In the genomic region with DNA sequence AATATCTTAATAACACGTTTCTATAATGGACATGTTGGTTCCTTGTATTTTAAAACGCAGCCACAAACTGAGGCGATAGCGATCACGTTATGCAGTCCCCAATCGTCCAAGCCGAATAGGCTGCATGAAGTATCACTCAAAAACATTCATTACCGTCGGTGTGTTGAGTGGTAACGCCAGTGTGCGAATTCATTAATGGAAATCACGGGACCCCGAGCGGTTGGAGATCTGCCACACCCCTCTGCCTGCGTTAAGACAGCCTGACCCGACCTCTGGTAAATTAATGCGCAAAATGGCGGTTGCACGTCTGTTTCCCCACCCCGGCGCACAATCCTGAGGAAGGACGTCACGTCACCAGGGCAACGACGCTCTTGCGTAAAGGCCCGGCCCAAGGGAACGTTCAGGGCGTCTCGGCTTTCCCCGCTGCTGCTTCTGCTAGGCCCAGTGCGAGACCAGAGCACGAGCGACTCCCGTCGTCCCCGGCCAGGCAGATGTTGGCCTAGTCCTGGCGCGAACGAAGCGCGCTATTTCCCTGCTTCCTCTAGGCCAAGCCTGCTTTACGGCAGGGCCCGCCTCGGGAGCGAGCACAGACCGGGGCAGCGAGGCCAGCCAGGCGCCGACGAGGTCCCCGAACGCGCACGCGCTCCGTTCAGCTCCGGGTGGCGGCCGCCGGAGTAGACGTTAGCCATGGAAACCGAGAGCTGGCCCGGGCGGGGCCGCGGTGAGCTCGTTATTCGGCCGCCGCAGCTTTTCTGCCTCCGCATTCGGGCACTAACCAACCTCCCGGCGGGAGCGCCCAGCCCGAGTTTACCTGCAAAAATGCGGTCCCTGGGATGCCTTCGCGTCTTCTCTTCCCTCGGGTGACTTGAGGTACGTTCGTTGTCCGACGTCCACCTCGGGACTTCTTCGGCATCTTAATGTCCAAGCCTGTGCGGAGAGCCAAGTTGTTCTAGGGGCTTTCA, we compare ENCODE assay signal across 8 cellular contexts. TPM values are rescaled to one million over a fixed set of nuclear protein-coding genes. Genes with fewer than 3 reads are reported as not detected.
DNase-seq lines count a peak whose midpoint lies in the region; ATAC-seq and TF ChIP-seq lines count a peak whose summit lies in the region.

Gene PCNX4, plus strand, starts transcription at position 374 of the 962 bp plus-strand sequence. CDS start 15,716 bp downstream, outside the sequence.

- H3K4me1 Mint-ChIP-seq in activated B cell treated with CpG ODN at 0.5 μM for 24 hours, result peaks cover 37% of the 10 kb centered on the region
- peaks cover 48 to 56% of the 10 kb centered on the region in 2 donors for H3K4me1 Mint-ChIP-seq in immature natural killer cell

- peak within 1 kb of the TSS; percentile 92 for H3K4me3 Mint-ChIP-seq in activated B cell treated with CpG ODN at 0.5 μM for 24 hours
- H3K4me3 Mint-ChIP-seq in immature natural killer cell, result peak within 1 kb of the TSS; percentile 89 to 96 (median 91)

- CTCF ChIA-PET in AG04449 (lab: Yijun Ruan, JAX) (interaction anchor here (0.6 to 3.4 kb wide), 2 partner anchors 9 to 92 kb away, joined by 3 to 11 read pairs; no protein-coding TSS in a partner anchor), activated B cell treated with CpG ODN at 0.5 μM for 24 hours (lab: Charles Lee) (interaction anchor here (1.5 to 1.6 kb wide), 2 partner anchors 73 to 90 kb away, joined by 4 to 5 read pairs; partner anchors contain the start of gene DHRS7)

- peaks cover 10% of the 10 kb centered on the region for H3K36me3 Mint-ChIP-seq in activated B cell treated with CpG ODN at 0.5 μM for 24 hours (ENCODE audit: low read depth)
- H3K36me3 Mint-ChIP-seq in immature natural killer cell, result no peaks in the 10 kb centered on the region

- H3K9me3 Mint-ChIP-seq in activated B cell treated with CpG ODN at 0.5 μM for 24 hours (no peaks in the 10 kb centered on the region), immature natural killer cell (no peaks in the 10 kb centered on the region)

- no peak for TF ChIP-seq CTCF in AG04449 (IDR thresholded peaks at IDR 0.05; ENCODE audit: insufficient read depth, low read length, missing control alignments)
- no peak for TF ChIP-seq CTCF in activated B cell treated with CpG ODN at 0.5 μM for 24 hours (IDR thresholded peaks at IDR 0.05)

- H3K4me3 ChIP-seq in AG04449 (ENCODE audit: low read depth, low read length), result peak within 1 kb of the TSS; percentile 92

- peak; percentile 97 for ATAC-seq in GM18907 (IDR thresholded peaks at IDR 0.05; ENCODE audit: unreplicated experiment)
- peak; percentile 97 for ATAC-seq in HG03159 (IDR thresholded peaks at IDR 0.05; ENCODE audit: unreplicated experiment)
- ATAC-seq in activated B cell treated with CpG ODN at 0.5 μM for 24 hours (ENCODE audit: low read depth), result peak; percentile 91

- peak within 1 kb of the TSS; percentile 99 for H3K27ac ChIP-seq in caudate nucleus (ENCODE audit: low read depth, low read length)

- DNase-seq in AG04449 (ENCODE audit: low read depth, low spot score) (peak; percentile 90), NCI-H345 (lab: John Stamatoyannopoulos, UW) (peak; percentile 99), activated B cell treated with CpG ODN at 0.5 μM for 24 hours (peak; percentile 88), caudate nucleus (lab: John Stamatoyannopoulos, UW) (peak; percentile 77 to 100 (median 95)), immature natural killer cell (peak; percentile 95), smooth muscle cell of the brain vasculature (ENCODE audit: low read depth, low spot score) (peak; percentile 97)

- H3K27me3 Mint-ChIP-seq in activated B cell treated with CpG ODN at 0.5 μM for 24 hours, result no peaks in the 10 kb centered on the region
- H3K27me3 Mint-ChIP-seq in immature natural killer cell (ENCODE audit: low read depth in 3 of 3), result peaks cover 5 to 19% (median 18%) of the 10 kb centered on the region in 3 donors

- POLR2A ChIA-PET in AG04449 (lab: Yijun Ruan, JAX) (interaction anchor here (1.0 to 1.5 kb wide), 3 partner anchors 24 to 74 kb away, joined by 4 to 5 read pairs (median 4); partner anchors contain the start of gene DHRS7), activated B cell treated with CpG ODN at 0.5 μM for 24 hours (lab: Charles Lee) (interaction anchor here (0.8 to 3.5 kb wide), 10 partner anchors 15 to 156 kb away, joined by 3 to 48 read pairs (median 6); partner anchors contain the start of genes DHRS7 and PPM1A)

- H3K27ac Mint-ChIP-seq in activated B cell treated with CpG ODN at 0.5 μM for 24 hours (peak within 1 kb of the TSS; percentile 96), immature natural killer cell (peak within 1 kb of the TSS; percentile 95 to 97 (median 97))

- intact Hi-C loops in activated B cell treated with CpG ODN at 0.5 μM for 24 hours (cut with micrococcal nuclease), result loop anchor here (1.0 to 10.0 kb wide), 14 partner anchors 14 to 1663 kb away; partner anchors contain the start of genes CCDC175, DAAM1, DHRS7 and JKAMP

RNA-seq across cellular contexts. Expression of gene PCNX4, which starts in this region (rescaled TPM):
- 31.7 and 41.4 TPM in 2 replicates for total RNA-seq in activated B cell treated with CpG ODN at 0.5 μM for 24 hours
- polyA plus RNA-seq in immature natural killer cell, result 10 to 100 TPM; 14.1 to 33.5 (median 31.9) TPM

Comparison
In these comparisons a context has a peak if more than half of its experiments do, and no peak if none do; other contexts are left out.
1. Peak in every context shown above with its lines: DNase-seq, ATAC-seq, H3K4me3 ChIP-seq and H3K27ac ChIP-seq.